ENCODE assay signal across 8 cellular contexts in the genomic region with DNA sequence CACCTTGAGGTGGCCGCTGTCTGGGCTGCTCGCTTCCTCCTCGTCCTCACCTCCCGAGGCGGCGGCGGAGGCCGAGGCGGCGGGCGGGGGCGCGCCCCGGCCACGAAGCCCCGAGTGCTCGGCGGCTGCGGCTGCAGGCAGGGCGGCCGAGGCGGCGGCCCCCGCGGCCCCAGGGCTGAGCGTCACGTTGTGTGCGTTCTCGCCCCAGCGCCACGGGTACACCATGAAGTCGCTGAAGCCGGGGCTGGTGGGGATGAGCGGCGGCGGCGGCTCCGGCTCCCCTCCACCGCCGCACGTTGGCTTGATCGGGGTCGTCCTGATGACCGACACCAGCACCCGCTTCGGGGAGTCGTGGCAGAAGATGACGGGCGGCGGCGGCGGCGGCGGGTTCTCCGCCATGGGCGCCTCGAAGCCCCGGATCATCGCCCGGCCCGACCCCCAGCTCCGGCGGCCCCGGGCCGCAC. TPM values are rescaled to one million over a fixed set of nuclear protein-coding genes. Genes with fewer than 3 reads are reported as not detected.
DNase-seq lines count a peak whose midpoint lies in the region; ATAC-seq, FAIRE-seq and TF ChIP-seq lines count a peak whose summit lies in the region.

No MANE protein-coding gene starts in this region.

- H3K4me3 ChIP-seq in DOHH2 (ENCODE audit: low read length) (peak overlapping the region; percentile 97), right cardiac atrium (ENCODE audit: low read length) (peak overlapping the region; percentile 89), small intestine (ENCODE audit: low read depth in 1 of 2, low read length in 2 of 2) (peak overlapping the region; percentile 66 to 81)

- WGBS in right cardiac atrium: under 1% methylated on average over 65 of the region's 65 CpGs
- 0% methylated on average over 22 to 65 of the region's 65 CpGs for WGBS in small intestine, 3 donors

- H3K9me3 Mint-ChIP-seq in activated T-helper 17 cell treated with anti-CD3 and anti-CD28 coated beads, Interleukin-2, amount 50 U/mL, for 72 hours: no peaks in the 10 kb centered on the region

- H3K27ac ChIP-seq in DOHH2 (ENCODE audit: low read depth, low read length): peak overlapping the region; percentile 99
- H3K27ac ChIP-seq in right cardiac atrium (ENCODE audit: low read length): peak overlapping the region; percentile 69
- H3K27ac ChIP-seq in small intestine (ENCODE audit: low read depth in 1 of 2, low read length in 1 of 2): peak overlapping the region; percentile 89 to 92

- H3K4me1 Mint-ChIP-seq in activated T-helper 17 cell treated with anti-CD3 and anti-CD28 coated beads, Interleukin-2, amount 50 U/mL, for 72 hours: peaks cover 19% of the 10 kb centered on the region

- intact Hi-C loops in right cardiac atrium (cut with DNase I): loop anchor here in 2 of 4 donors (2.0 to 10.0 kb wide), 2 partner anchors 33 to 73 kb away; partner anchors contain the start of gene HABP4 (in 1 of the 2)

- H3K36me3 ChIP-seq in DOHH2 (ENCODE audit: control insufficient read depth, low read length) (peaks cover 53% of the 10 kb centered on the region), small intestine (ENCODE audit: control insufficient read depth in 2 of 2, insufficient read depth in 2 of 2, low read length in 2 of 2) (no peaks in the 10 kb centered on the region)

- H3K9me2 ChIP-seq in DOHH2 (replicated peaks; ENCODE audit: control insufficient read depth, low read length): no peaks in the 10 kb centered on the region

- peaks cover 36% of the 10 kb centered on the region for H3K36me3 Mint-ChIP-seq in activated T-helper 17 cell treated with anti-CD3 and anti-CD28 coated beads, Interleukin-2, amount 50 U/mL, for 72 hours (ENCODE audit: low read depth)

- DNase-seq in right cardiac atrium (peak in 2 of 3 donors; percentile 32 to 77), small intestine (no peak), GF-D8 (lab: John Stamatoyannopoulos, UW) (no peak), erythroblast (lab: John Stamatoyannopoulos, UW) (no peak), dedifferentiated amniotic fluid mesenchymal stem cell (ENCODE audit: extremely low spot score) (no peak)

- H4K20me1 ChIP-seq in DOHH2 (ENCODE audit: control insufficient read depth, insufficient read depth, low read depth, low read length): peaks cover 32% of the 10 kb centered on the region

- no peak for TF ChIP-seq CTCF in DOHH2 (IDR thresholded peaks at IDR 0.05; ENCODE audit: low read depth, low read length, poor library complexity, severe bottlenecking)

- no peak overlapping the region for H3K27ac Mint-ChIP-seq in activated T-helper 17 cell treated with anti-CD3 and anti-CD28 coated beads, Interleukin-2, amount 50 U/mL, for 72 hours

- H3K27me3 Mint-ChIP-seq in activated T-helper 17 cell treated with anti-CD3 and anti-CD28 coated beads, Interleukin-2, amount 50 U/mL, for 72 hours: no peaks in the 10 kb centered on the region

- peaks cover 28% of the 10 kb centered on the region for H3F3A ChIP-seq in DOHH2 (ENCODE audit: control insufficient read depth, insufficient read depth)

- H3K4me1 ChIP-seq in DOHH2 (ENCODE audit: control insufficient read depth, low read length) (peaks cover 55% of the 10 kb centered on the region), right cardiac atrium (ENCODE audit: control insufficient read depth, insufficient read depth, low read length) (no peaks in the 10 kb centered on the region), small intestine (ENCODE audit: control insufficient read depth in 2 of 2, insufficient read depth in 1 of 2, low read depth in 1 of 2, low read length in 1 of 2) (no peaks in the 10 kb centered on the region)

- no peak for TF ChIP-seq POLR2A in erythroblast (IDR thresholded peaks at IDR 0.05; ENCODE audit: low read length)

- peak overlapping the region; percentile 98 for H3K4me3 Mint-ChIP-seq in activated T-helper 17 cell treated with anti-CD3 and anti-CD28 coated beads, Interleukin-2, amount 50 U/mL, for 72 hours

- peak; percentile 1 for ATAC-seq in HG03521 (IDR thresholded peaks at IDR 0.05; ENCODE audit: unreplicated experiment)
- ATAC-seq in activated T-helper 17 cell treated with anti-CD3 and anti-CD28 coated beads, Interleukin-2, amount 50 U/mL, for 72 hours (replicated peaks): no peak
- no peak for ATAC-seq in right cardiac atrium

- H3K79me2 ChIP-seq in DOHH2 (ENCODE audit: control insufficient read depth, low read length): peaks cover 69% of the 10 kb centered on the region

- H3K27me3 ChIP-seq in DOHH2 (ENCODE audit: control insufficient read depth, low read length) (no peaks in the 10 kb centered on the region; the same call in 1 of the 2 replicates), right cardiac atrium (ENCODE audit: control insufficient read depth, insufficient read depth) (no peaks in the 10 kb centered on the region), small intestine (ENCODE audit: control insufficient read depth in 2 of 2, insufficient read depth in 2 of 2, low read length in 2 of 2) (no peaks in the 10 kb centered on the region)

- H3K4me2 ChIP-seq in DOHH2 (ENCODE audit: low read length): peak overlapping the region; percentile 92

- no peak for FAIRE-seq in small intestine (lab: Jason Lieb, UNC)

- H3K9me3 ChIP-seq in DOHH2 (ENCODE audit: control insufficient read depth, insufficient read depth, low read length) (no peaks in the 10 kb centered on the region), right cardiac atrium (ENCODE audit: control insufficient read depth, low read length) (no peaks in the 10 kb centered on the region), small intestine (ENCODE audit: control insufficient read depth, low read depth) (no peaks in the 10 kb centered on the region)

RNA-seq across cellular contexts. Expression of gene ZNF367, which starts 0.5 kb away (rescaled TPM):
- 10 to 100 TPM; 25.4 to 27.8 TPM for total RNA-seq in activated T-helper 17 cell treated with anti-CD3 and anti-CD28 coated beads, Interleukin-2, amount 50 U/mL, for 72 hours
- total RNA-seq in right cardiac atrium: 1 to 10 TPM; 1.3 to 1.7 (median 1.5) TPM
- polyA plus RNA-seq in right cardiac atrium (0.86 TPM), small intestine (1 to 10 TPM in 2 of 3 donors, under 1 TPM in 1; 0.54 to 4.6 (median 1.3) TPM)

RNA-seq across cellular contexts. Expression of gene HABP4, which starts 32.3 kb away (rescaled TPM):
- 10 to 100 TPM in 1 of 2 donors, 1 to 10 TPM in 1; 10.0 to 21.3 TPM for total RNA-seq in activated T-helper 17 cell treated with anti-CD3 and anti-CD28 coated beads, Interleukin-2, amount 50 U/mL, for 72 hours
- 10 to 100 TPM; 17.1 to 21.7 (median 18.5) TPM for total RNA-seq in right cardiac atrium
- polyA plus RNA-seq in right cardiac atrium (19.6 TPM), small intestine (1 to 10 TPM; 1.1 to 7.9 (median 4.1) TPM)

RNA-seq across cellular contexts. Expression of gene SLC35D2, which starts 34.1 kb away (rescaled TPM):
- 1 to 10 TPM; 7.1 to 9.3 TPM for total RNA-seq in activated T-helper 17 cell treated with anti-CD3 and anti-CD28 coated beads, Interleukin-2, amount 50 U/mL, for 72 hours
- total RNA-seq in right cardiac atrium: 10 to 100 TPM; 13.0 to 17.9 (median 15.2) TPM
- polyA plus RNA-seq in right cardiac atrium (10.5 TPM), small intestine (10 to 100 TPM; 57.2 to 92.7 (median 79.4) TPM)

Comparison
In these comparisons a context has a peak if more than half of its experiments do, and no peak if none do; other contexts are left out.
1. DNase-seq: peak in right cardiac atrium (2 of 3); none in small intestine (single experiment), GF-D8 (single experiment), erythroblast (0 of 2) and dedifferentiated amniotic fluid mesenchymal stem cell (single experiment).
2. RNA of gene ZNF367, which starts 0.5 kb away (total RNA-seq): 25.4 to 27.8 TPM in activated T-helper 17 cell treated with anti-CD3 and anti-CD28 coated beads, Interleukin-2, amount 50 U/mL, for 72 hours; 1.3 to 1.7 TPM in right cardiac atrium; every median in the first group is over 4 times any median in the second.
3. Peak in every context shown above with its lines, with median percentiles within 50 percentile points of each other: H3K27ac ChIP-seq and H3K4me3 ChIP-seq.